Comparison of ENCODE assay signal across 1 cellular context in the genomic region with DNA sequence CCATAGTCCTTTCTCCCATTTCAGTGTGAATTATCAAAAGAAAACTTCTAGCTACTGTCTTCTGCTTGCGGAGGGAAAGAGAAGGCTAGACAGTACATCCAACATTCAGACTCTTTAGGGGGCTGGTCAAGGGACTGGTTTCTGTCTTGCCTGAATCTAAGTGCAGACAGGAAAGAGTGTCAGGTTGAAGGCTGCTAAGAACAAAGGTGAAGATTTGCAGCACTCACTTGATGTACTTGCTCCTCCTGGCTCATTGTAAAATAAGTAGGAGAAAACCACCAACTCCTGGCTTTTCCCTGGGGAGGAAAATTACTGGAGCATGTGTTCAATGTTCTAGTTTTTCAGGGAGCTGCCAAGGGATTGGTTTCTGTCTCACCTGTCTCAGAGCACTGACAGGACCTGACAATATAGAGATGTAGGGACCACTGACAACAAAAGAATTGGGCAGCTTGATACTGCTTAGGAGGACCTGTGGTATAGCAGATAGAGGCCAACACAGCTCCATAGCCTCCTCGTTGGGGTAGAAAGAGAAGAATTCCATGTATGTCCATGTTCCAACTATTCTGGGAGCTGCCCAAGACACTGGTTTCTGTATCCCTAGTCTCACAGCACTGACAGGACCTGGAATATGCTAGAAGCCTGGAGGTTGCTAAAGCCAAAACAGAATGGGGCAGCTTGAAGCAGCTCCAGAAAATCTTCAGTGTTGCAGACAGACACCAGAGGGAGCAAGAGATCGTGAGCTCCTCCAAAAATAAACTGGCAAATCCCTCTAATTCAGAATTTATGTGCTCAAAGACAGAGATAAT.
TF ChIP-seq lines count a peak whose summit lies in the region.

No MANE protein-coding gene starts in this region.

TF ChIP-seq in endothelial cell of umbilical vein, 7 proteins besides CTCF, POLR2A, EP300 and RAD21:
- TF ChIP-seq JUN (IDR thresholded peaks at IDR 0.05; ENCODE audit: borderline replicate concordance, insufficient read depth, insufficient read length, low read depth): no peak
- no peak for TF ChIP-seq FOS (IDR thresholded peaks at IDR 0.05; ENCODE audit: borderline replicate concordance, insufficient read depth, low read length)
- TF ChIP-seq POLR2AphosphoS5 (IDR thresholded peaks at IDR 0.05; ENCODE audit: insufficient read depth, low read depth, low read length): no peak
